ENCODE assay signal across 12 cellular contexts in the genomic region with DNA sequence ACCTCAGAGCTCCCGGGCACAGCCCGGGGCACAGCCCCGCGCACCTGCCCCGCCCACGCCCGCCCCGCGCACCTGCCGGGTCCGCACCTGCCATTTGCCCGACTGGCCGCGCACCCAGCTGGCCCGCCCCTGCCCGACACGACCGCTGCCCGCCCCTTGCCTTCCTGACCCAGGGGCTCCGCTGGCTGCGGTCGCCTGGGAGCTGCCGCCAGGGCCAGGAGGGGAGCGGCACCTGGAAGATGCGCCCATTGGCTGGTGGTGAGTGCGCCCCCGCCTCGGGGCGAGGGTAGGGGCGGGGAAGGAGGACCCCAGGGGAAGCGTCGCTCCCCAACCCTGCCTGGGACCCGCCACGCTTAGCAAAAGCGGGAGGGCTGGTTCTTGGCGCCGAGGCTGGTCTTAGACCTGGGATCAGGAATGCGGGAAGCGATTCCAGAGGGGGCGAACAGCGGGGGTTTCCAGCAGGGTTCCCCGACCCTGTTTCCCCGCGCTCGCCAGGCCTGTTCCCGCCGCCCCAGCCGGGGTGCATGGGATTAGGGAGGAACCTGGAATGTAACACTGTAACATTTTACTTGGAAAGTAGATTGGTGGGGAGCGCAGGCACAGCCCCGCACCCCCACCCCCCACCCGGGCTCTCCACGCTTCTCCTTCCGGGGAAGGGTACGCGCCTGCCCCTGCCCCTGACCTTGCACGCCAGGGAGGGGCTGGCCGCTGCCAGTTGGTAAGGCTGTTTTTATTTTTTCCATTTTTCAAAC. TPM values are rescaled to one million over a fixed set of nuclear protein-coding genes. Genes with fewer than 3 reads are reported as not detected.
DNase-seq lines count a peak whose midpoint lies in the region; ATAC-seq, FAIRE-seq and TF ChIP-seq lines count a peak whose summit lies in the region.
"Had no signal": no experiment of that assay in that cellular context is flagged by ENCODE, and none has a peak within 500 bp of the region (broad histone marks: within the 10 kb centered on the region; RNA-seq: fewer than 3 reads in every experiment).

A gene with protein sequence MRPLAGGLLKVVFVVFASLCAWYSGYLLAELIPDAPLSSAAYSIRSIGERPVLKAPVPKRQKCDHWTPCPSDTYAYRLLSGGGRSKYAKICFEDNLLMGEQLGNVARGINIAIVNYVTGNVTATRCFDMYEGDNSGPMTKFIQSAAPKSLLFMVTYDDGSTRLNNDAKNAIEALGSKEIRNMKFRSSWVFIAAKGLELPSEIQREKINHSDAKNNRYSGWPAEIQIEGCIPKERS (plus strand): TSS at position 161 of the 752 bp plus-strand sequence. CDS start 79 bp downstream, at position 240.

- in situ Hi-C loops in HepG2 (cut with HindIII; ENCODE audit: extremely low pct_ligation_motif_present, low pct_unique_long_range_greater_than_20kb) = no loop called here

- H3K36me3 Mint-ChIP-seq in activated B cell treated with CpG ODN at 0.5 μM for 24 hours (ENCODE audit: low read depth) (no peaks in the 10 kb centered on the region), immature natural killer cell (no peaks in the 10 kb centered on the region)

- no peaks in the 10 kb centered on the region for H3K9me3 ChIP-seq in HepG2 (ENCODE audit: low read length)
- no peaks in the 10 kb centered on the region for H3K9me3 ChIP-seq in thoracic aorta

- H3K27ac ChIP-seq in HepG2 (ENCODE audit: extremely low read length, insufficient read depth, low read length) (no peak within 1 kb of the TSS), thoracic aorta (no peak within 1 kb of the TSS)
- H3K27ac ChIP-seq: 22Rv1 had no signal

- H3K79me2 ChIP-seq in HepG2 (ENCODE audit: insufficient read depth, low read length) = no peaks in the 10 kb centered on the region

- no peak within 1 kb of the TSS for H2AFZ ChIP-seq in HepG2 (ENCODE audit: low read length)

- H3K4me3 Mint-ChIP-seq in activated B cell treated with CpG ODN at 0.5 μM for 24 hours (peak within 1 kb of the TSS; percentile 28), immature natural killer cell (no peak within 1 kb of the TSS)
- H3K4me3 Mint-ChIP-seq: activated CD4-positive, alpha-beta T cell treated with anti-CD3 and anti-CD28 coated beads, Interleukin-2, amount 10 ng/mL, durations not matched to agents 24 days and 14 days; dendritic cell treated with granulocyte-macrophage colony-stimulating factor and Interleukin-4, amounts not matched to agents 40 ng/mL and 50 ng/mL, for 4 days had no signal

- FAIRE-seq in HepG2 (lab: Jason Lieb, UNC) = no peak

- intact Hi-C loops in activated B cell treated with CpG ODN at 0.5 μM for 24 hours (cut with micrococcal nuclease) (no loop called here), HepG2 (cut with micrococcal nuclease; ENCODE audit: unreplicated experiment) (no loop called here)

- H3K9ac ChIP-seq in HepG2 (ENCODE audit: insufficient read depth, low read depth, low read length) = peak within 1 kb of the TSS; percentile 38; the same call in 1 of the 2 replicates

- H3K4me1 Mint-ChIP-seq in activated B cell treated with CpG ODN at 0.5 μM for 24 hours = peaks cover 5% of the 10 kb centered on the region
- no peaks in the 10 kb centered on the region for H3K4me1 Mint-ChIP-seq in immature natural killer cell

- H3K4me1 ChIP-seq in HepG2 (ENCODE audit: insufficient read depth, low read length) (peaks cover 59% of the 10 kb centered on the region), thoracic aorta (ENCODE audit: control insufficient read depth in 1 of 2, low read depth in 2 of 2) (peaks cover 5 to 16% of the 10 kb centered on the region in 2 donors)

- CTCF ChIA-PET in activated B cell treated with CpG ODN at 0.5 μM for 24 hours (lab: Charles Lee) (interaction anchor here (1.6 kb wide), 1 partner anchor 52 kb away, joined by 3 read pairs; no protein-coding TSS in a partner anchor), HepG2 (lab: Yijun Ruan, JAX; ENCODE audit: low intra/inter-chr PET ratio, low total read pairs) (no interaction called here)

- BruUV-seq in HepG2 (replicated peaks; lab: Mats Ljungman, UMichigan) = no TSS peak

- no peak for TF ChIP-seq CTCF in activated B cell treated with CpG ODN at 0.5 μM for 24 hours (IDR thresholded peaks at IDR 0.05)
- TF ChIP-seq CTCF in HepG2 (CRISPR knock-in tag; IDR thresholded peaks at IDR 0.05) = no peak
- no peak for TF ChIP-seq CTCF in thoracic aorta (IDR thresholded peaks at IDR 0.05)

- H3K27me3 ChIP-seq in HepG2 (ENCODE audit: control insufficient read depth in 1 of 2, insufficient read depth in 2 of 2, low read length in 2 of 2) (peaks cover 3 to 22% of the 10 kb centered on the region in 2 experiments; a peak in 2 of 5 replicates), thoracic aorta (replicated peaks; ENCODE audit: insufficient read depth) (peaks cover 9% of the 10 kb centered on the region)

- H3K9me3 Mint-ChIP-seq in activated B cell treated with CpG ODN at 0.5 μM for 24 hours (no peaks in the 10 kb centered on the region), immature natural killer cell (peaks cover 0 to 6% (median 0%) of the 10 kb centered on the region in 6 donors)
- H3K9me3 Mint-ChIP-seq: activated CD4-positive, alpha-beta T cell treated with anti-CD3 and anti-CD28 coated beads, Interleukin-2, amount 10 ng/mL, durations not matched to agents 24 days and 14 days; dendritic cell treated with granulocyte-macrophage colony-stimulating factor and Interleukin-4, amounts not matched to agents 40 ng/mL and 50 ng/mL, for 4 days had no signal

- no peak for TF ChIP-seq RAD21 in HepG2 (CRISPR knock-in tag; IDR thresholded peaks at IDR 0.05)

- no peaks in the 10 kb centered on the region for H4K20me1 ChIP-seq in HepG2 (ENCODE audit: insufficient read depth, low read length)

- ATAC-seq in activated B cell treated with CpG ODN at 0.5 μM for 24 hours (ENCODE audit: low read depth) = no peak
- peak; percentile 72 for ATAC-seq in HepG2
- ATAC-seq in thoracic aorta (ENCODE audit: insufficient number of reproducible peaks, low FRiP score, low read depth) = no peak

- no peak for TF ChIP-seq EP300 in HepG2 (IDR thresholded peaks at IDR 0.05; ENCODE audit: low read depth in 2 of 2, low read length in 2 of 2)
- TF ChIP-seq EP300 in HepG2 (CRISPR knock-in tag; IDR thresholded peaks at IDR 0.05; ENCODE audit: borderline replicate concordance) = no peak

- H3K4me3 ChIP-seq in HepG2 (replicated peaks in 1 of 3; ENCODE audit: insufficient read depth in 1 of 3, low read depth in 2 of 3, low read length in 3 of 3) = peak within 1 kb of the TSS; percentile 47 to 65 (median 57)
- H3K4me3 ChIP-seq in thoracic aorta = peak within 1 kb of the TSS; percentile 63

- no peak within 1 kb of the TSS for H3K27ac Mint-ChIP-seq in activated B cell treated with CpG ODN at 0.5 μM for 24 hours
- H3K27ac Mint-ChIP-seq in immature natural killer cell = no peak within 1 kb of the TSS
- H3K27ac Mint-ChIP-seq: activated CD4-positive, alpha-beta T cell treated with anti-CD3 and anti-CD28 coated beads, Interleukin-2, amount 10 ng/mL, durations not matched to agents 24 days and 14 days; dendritic cell treated with granulocyte-macrophage colony-stimulating factor and Interleukin-4, amounts not matched to agents 40 ng/mL and 50 ng/mL, for 4 days had no signal

- POLR2A ChIA-PET in activated B cell treated with CpG ODN at 0.5 μM for 24 hours (lab: Charles Lee) (no interaction called here), HepG2 (lab: Yijun Ruan, JAX) (interaction anchor here (0.6 to 1.2 kb wide), 3 partner anchors 9 to 52 kb away, joined by 3 read pairs; no protein-coding TSS in a partner anchor)

- peaks cover 41% of the 10 kb centered on the region for H3K27me3 Mint-ChIP-seq in activated B cell treated with CpG ODN at 0.5 μM for 24 hours
- peaks cover 6 to 18% (median 17%) of the 10 kb centered on the region in 3 donors for H3K27me3 Mint-ChIP-seq in immature natural killer cell (ENCODE audit: low read depth in 3 of 3)

- H3K4me2 ChIP-seq in HepG2 (ENCODE audit: low read depth, low read length) = peak within 1 kb of the TSS; percentile 76

- DNase-seq in NCI-H1436 (lab: John Stamatoyannopoulos, UW) (peak; percentile 30), NCI-H1436 treated with DMSO at 0.1 percent for 48 hours (lab: John Stamatoyannopoulos, UW) (no peak), activated B cell treated with CpG ODN at 0.5 μM for 24 hours (no peak), HepG2 (ENCODE audit: low spot score) (no peak), thoracic aorta (ENCODE audit: low spot score) (no peak), NOMO-1 treated with dmso at 0.1 percent for 144 hours (lab: John Stamatoyannopoulos, UW; ENCODE audit: unreplicated experiment) (no peak), immature natural killer cell (no peak)
- DNase-seq in NK-92 treated with Interleukin-12 subunit alpha and Interleukin-12 subunit beta, amount 100 ng/mL, for 24 hours (lab: John Stamatoyannopoulos, UW) = no peak
- DNase-seq: activated CD4-positive, alpha-beta T cell treated with anti-CD3 and anti-CD28 coated beads, Interleukin-2, amount 10 ng/mL, durations not matched to agents 24 days and 14 days; substantia nigra had no signal

- TF ChIP-seq POLR2A in HepG2 (IDR thresholded peaks at IDR 0.05; ENCODE audit: insufficient read depth in 1 of 2, low read depth in 2 of 2, low read length in 2 of 2) = no peak

- 80% methylated on average over 2 of the region's 57 CpGs for WGBS in HepG2 (ENCODE audit: low lambda C conversion rate)

- H3K36me3 ChIP-seq in HepG2 (replicated peaks in 1 of 2; ENCODE audit: control insufficient read depth in 1 of 2, insufficient read depth in 2 of 2, low read length in 2 of 2) (no peaks in the 10 kb centered on the region), thoracic aorta (no peaks in the 10 kb centered on the region)

RNA-seq across cellular contexts. Expression of the gene that starts here (rescaled TPM):
- total RNA-seq in activated B cell treated with CpG ODN at 0.5 μM for 24 hours = not detected in 2 replicates
- total RNA-seq in HepG2 (2016; rRNA removed; fragmentation: Illumina TruSeq; extraction: Trizol) = 41.9 and 62.0 TPM in 2 replicates
- 39.6 and 40.5 TPM in 2 replicates for total RNA-seq in HepG2 (2016; cell fraction: cytosol; rRNA removed; fragmentation: Illumina TruSeq; extraction: Trizol; ENCODE audit: low read depth)
- total RNA-seq in HepG2 (2016; cell fraction: insoluble cytoplasmic fraction; rRNA removed; fragmentation: Illumina TruSeq; extraction: Trizol) = 44.1 and 62.5 TPM in 2 replicates
- total RNA-seq in HepG2 (2016; cell fraction: membrane; rRNA removed; fragmentation: Illumina TruSeq; extraction: Trizol) = 34.8 and 38.7 TPM in 2 replicates
- total RNA-seq in HepG2 (2016; cell fraction: nucleus; rRNA removed; fragmentation: Illumina TruSeq; extraction: Trizol) = 51.9 and 55.6 TPM in 2 replicates
- polyA plus RNA-seq in HepG2 (2011; rRNA removed) = 43.6 and 46.5 TPM in 2 replicates
- 35.5 and 35.6 TPM in 2 replicates for polyA plus RNA-seq in HepG2 (2011; cell fraction: cytosol; rRNA removed)
- 32.7 and 33.7 TPM in 2 replicates for polyA plus RNA-seq in HepG2 (2011; cell fraction: nucleus; rRNA removed)
- polyA plus RNA-seq in HepG2 (2012) = 27.9 and 41.5 TPM in 2 replicates
- polyA plus RNA-seq in HepG2 (2016; cell fraction: cytosol; fragmentation: Illumina TruSeq; extraction: Trizol; ENCODE audit: low read depth) = 38.5 and 45.0 TPM in 2 replicates
- 40.2 and 42.4 TPM in 2 replicates for polyA plus RNA-seq in HepG2 (2016; cell fraction: insoluble cytoplasmic fraction; fragmentation: Illumina TruSeq; extraction: Trizol; ENCODE audit: low read depth)
- 30.8 and 35.2 TPM in 2 replicates for polyA plus RNA-seq in HepG2 (2016; cell fraction: membrane; fragmentation: Illumina TruSeq; extraction: Trizol; ENCODE audit: low read depth)
- 91.4 and 98.1 TPM in 2 replicates for polyA plus RNA-seq in HepG2 (2016; cell fraction: nucleus; fragmentation: Illumina TruSeq; extraction: Trizol; ENCODE audit: insufficient read depth, low read depth)
- polyA minus RNA-seq in HepG2 (2011; rRNA and poly(A)+ RNA removed; ENCODE audit: low replicate concordance) = 36.1 TPM in 1 of 2 replicates, not detected in the other
- 9.9 and 12.2 TPM in 2 replicates for polyA minus RNA-seq in HepG2 (2011; cell fraction: cytosol; rRNA and poly(A)+ RNA removed)
- polyA minus RNA-seq in HepG2 (2011; cell fraction: nucleus; rRNA and poly(A)+ RNA removed) = 15.6 and 18.9 TPM in 2 replicates
- total RNA-seq in thoracic aorta = 10 to 100 TPM in 1 of 2 donors, 1 to 10 TPM in 1; 1.5 to 11.8 TPM
- polyA plus RNA-seq in immature natural killer cell = not detected
- total RNA-seq: activated CD4-positive, alpha-beta T cell treated with anti-CD3 and anti-CD28 coated beads, Interleukin-2, amount 10 ng/mL, durations not matched to agents 24 days and 14 days had no signal

Comparison
In these comparisons a context has a peak if more than half of its experiments do, and no peak if none do; other contexts are left out.
1. RNA of the gene that starts here (polyA plus RNA-seq): 27.9 to 98.1 TPM in HepG2; not detected in immature natural killer cell; every median in the first group is over 10 times any median in the second.